In the genomic region with DNA sequence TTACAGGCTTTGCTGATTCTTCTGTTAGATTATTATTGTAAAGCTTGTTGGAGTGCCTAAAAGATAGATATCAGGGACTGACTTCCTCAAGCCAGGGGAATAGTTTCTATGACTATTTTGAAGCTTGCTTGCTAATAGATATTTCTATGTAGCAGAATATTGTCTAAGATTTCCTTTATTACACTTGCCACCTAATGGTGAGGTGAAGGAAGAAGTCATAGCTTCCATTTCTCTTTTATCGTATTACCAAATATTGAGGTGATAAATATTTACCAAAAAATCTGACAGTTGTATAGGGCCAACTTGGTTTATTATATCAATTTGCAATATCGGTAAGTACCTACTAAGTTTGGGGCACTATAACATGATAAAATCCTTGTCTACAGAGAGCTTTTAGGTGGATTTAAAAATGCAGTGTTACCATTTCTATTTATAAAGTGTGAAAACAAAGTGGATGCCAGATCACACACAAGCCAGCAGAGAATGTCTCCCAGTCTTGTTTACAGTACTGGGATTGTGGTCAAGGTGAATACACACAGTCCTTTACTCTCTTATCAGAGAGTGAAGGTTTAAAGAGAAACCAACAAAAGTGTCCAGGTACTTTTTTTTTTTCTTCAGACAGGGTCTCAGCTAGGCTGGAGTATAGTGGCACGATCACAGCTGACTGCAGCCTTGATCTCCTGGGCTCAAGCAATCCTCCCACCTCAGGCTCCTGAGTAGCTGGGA, we compare ENCODE assay signal across 21 cellular contexts.
"Had no signal": no experiment of that assay in that cellular context is flagged by ENCODE, and none has a peak within 500 bp of the region (broad histone marks: within the 10 kb centered on the region; RNA-seq: fewer than 3 reads in every experiment).

No MANE protein-coding gene starts in this region.

- DNase-seq: activated CD4-positive, alpha-beta T cell treated with anti-CD3 and anti-CD28 coated beads, Interleukin-2, amount 10 ng/mL, durations not matched to agents 24 days and 14 days; activated CD8-positive, alpha-beta T cell treated with anti-CD3 and anti-CD28 coated beads for 36 hours; activated effector memory CD4-positive, alpha-beta T cell treated with Interleukin-2 at 50 U/mL for 16 hours; activated naive CD4-positive, alpha-beta T cell treated with anti-CD3 and anti-CD28 coated beads, Interleukin-2, amount 10 ng/mL, durations not matched to agents 7 days and 5 days; activated naive CD8-positive, alpha-beta T cell treated with anti-CD3 and anti-CD28 coated beads, Interleukin-2, amount 50 U/mL, for 24 hours; activated T-cell treated with anti-CD3 and anti-CD28 coated beads, Interleukin-2, amount 50 U/mL, for 48 hours; anterior cingulate cortex; brain microvascular endothelial cell; colonic mucosa; foreskin melanocyte; kidney glomerular epithelial cell; natural killer cell; stimulated activated CD4-positive, alpha-beta T cell treated with anti-CD3 and anti-CD28 coated beads, Interleukin-2, amount 100 ng/mL, for 24 hours; stimulated activated naive CD4-positive, alpha-beta T cell treated with Interleukin-2 at 50 U/mL for 16 hours; substantia nigra; T-helper 1 cell; T1000; tibial artery had no signal

- H3K4me3 ChIP-seq: colonic mucosa, lung, tibial artery had no signal

- H3K9me3 ChIP-seq: colonic mucosa, neutrophil, tibial artery had no signal

- H3K27ac ChIP-seq: brain microvascular endothelial cell, colonic mucosa, neutrophil, parathyroid adenoma, tibial artery had no signal

- H3K27me3 ChIP-seq: brain microvascular endothelial cell, colonic mucosa, neutrophil, tibial artery had no signal

- H3K9ac ChIP-seq: parathyroid adenoma had no signal

- H2AFZ ChIP-seq: parathyroid adenoma had no signal

- ATAC-seq: activated CD8-positive, alpha-beta T cell treated with anti-CD3 and anti-CD28 coated beads for 36 hours; activated naive CD8-positive, alpha-beta T cell treated with anti-CD3 and anti-CD28 coated beads, Interleukin-2, amount 50 U/mL, for 24 hours; natural killer cell had no signal

- H3K79me2 ChIP-seq: parathyroid adenoma had no signal

- H3K36me3 ChIP-seq: brain microvascular endothelial cell, colonic mucosa, neutrophil, tibial artery had no signal

- H3K4me1 ChIP-seq: colonic mucosa, parathyroid adenoma had no signal
